In genomic region chr11:122097419-122098001, GRCh38 we compare ENCODE assay signal across 8 cellular contexts. TPM values are rescaled to one million over a fixed set of nuclear protein-coding genes. Genes with fewer than 3 reads are reported as not detected.
DNase-seq lines count a peak whose midpoint lies in the region; ATAC-seq and TF ChIP-seq lines count a peak whose summit lies in the region.

No MANE protein-coding gene starts in this region.

- H3K27me3 Mint-ChIP-seq in activated CD8-positive, alpha-beta memory T cell treated with anti-CD3 and anti-CD28 coated beads, Interleukin-2, amount 10 ng/mL, durations not matched to agents 7 days and 5 days: peaks cover 26% of the 10 kb centered on the region

- peaks cover 1% of the 10 kb centered on the region for H3K36me3 Mint-ChIP-seq in activated CD8-positive, alpha-beta memory T cell treated with anti-CD3 and anti-CD28 coated beads, Interleukin-2, amount 10 ng/mL, durations not matched to agents 7 days and 5 days

- ATAC-seq in activated CD8-positive, alpha-beta memory T cell treated with anti-CD3 and anti-CD28 coated beads, Interleukin-2, amount 10 ng/mL, durations not matched to agents 7 days and 5 days: no peak
- no peak for ATAC-seq in HG03439 (IDR thresholded peaks at IDR 0.05; ENCODE audit: unreplicated experiment)

- no peak overlapping the region for H3K27ac Mint-ChIP-seq in activated CD8-positive, alpha-beta memory T cell treated with anti-CD3 and anti-CD28 coated beads, Interleukin-2, amount 10 ng/mL, durations not matched to agents 7 days and 5 days

- CTCF ChIA-PET in activated CD8-positive, alpha-beta memory T cell treated with anti-CD3 and anti-CD28 coated beads, Interleukin-2, amount 10 ng/mL, durations not matched to agents 7 days and 5 days (lab: Charles Lee): no interaction called here

- H3K4me3 Mint-ChIP-seq in activated CD8-positive, alpha-beta memory T cell treated with anti-CD3 and anti-CD28 coated beads, Interleukin-2, amount 10 ng/mL, durations not matched to agents 7 days and 5 days: no peak overlapping the region

- TF ChIP-seq CTCF in fibroblast of mammary gland (conservative IDR thresholded peaks at IDR 0.05; ENCODE audit: control insufficient read depth, insufficient read depth, low read depth, low read length): no peak

- H3K9me3 Mint-ChIP-seq in activated CD8-positive, alpha-beta memory T cell treated with anti-CD3 and anti-CD28 coated beads, Interleukin-2, amount 10 ng/mL, durations not matched to agents 7 days and 5 days (ENCODE audit: low read depth): no peaks in the 10 kb centered on the region

- no peaks in the 10 kb centered on the region for H3K4me1 Mint-ChIP-seq in activated CD8-positive, alpha-beta memory T cell treated with anti-CD3 and anti-CD28 coated beads, Interleukin-2, amount 10 ng/mL, durations not matched to agents 7 days and 5 days

- peak overlapping the region; percentile 88 for H3K4me3 ChIP-seq in fibroblast of mammary gland (ENCODE audit: control insufficient read depth, low read depth, low read length)

- DNase-seq in EL: peak; percentile 69
- peak; percentile 65 for DNase-seq in fibroblast of mammary gland (ENCODE audit: low read depth)
- DNase-seq in retina: peak; percentile 80
- no peak for DNase-seq in RKO (ENCODE audit: low spot score)
- DNase-seq in activated CD8-positive, alpha-beta memory T cell treated with anti-CD3 and anti-CD28 coated beads, Interleukin-2, amount 10 ng/mL, durations not matched to agents 7 days and 5 days: no peak
- DNase-seq in cerebellar cortex (ENCODE audit: low spot score): no peak

TF ChIP-seq in PFSK-1, 5 proteins besides CTCF, POLR2A, EP300 and RAD21:
- TF ChIP-seq FOXP2 (optimal IDR thresholded peaks at IDR 0.05; ENCODE audit: borderline replicate concordance, extremely low read depth, extremely low read length, insufficient read depth) (no peak), TAF1 (IDR thresholded peaks at IDR 0.05; ENCODE audit: borderline replicate concordance, insufficient read depth, low read length) (0 out of 2 replicates have a peak, but pooled peaks have one; percentile 58), SIN3A (IDR thresholded peaks at IDR 0.05; ENCODE audit: borderline replicate concordance, insufficient read depth, low read length) (peak; percentile 41; the same call in 1 of the 2 replicates), REST (IDR thresholded peaks at IDR 0.05; ENCODE audit: insufficient read depth in 1 of 2, low read depth in 2 of 2, low read length in 2 of 2) (peak in 1 of 2 experiments; percentile 11; a peak in 1 of 4 replicates), POLR2AphosphoS5 (IDR thresholded peaks at IDR 0.05; ENCODE audit: low read depth, low read length) (peak; percentile 69; the same call in 1 of the 2 replicates)

RNA-seq across cellular contexts. Expression of gene BLID, which starts 18.5 kb away (rescaled TPM):
- not detected for polyA plus RNA-seq in PFSK-1 (2012; ENCODE audit: insufficient read length, low read depth)
- total RNA-seq in activated CD8-positive, alpha-beta memory T cell treated with anti-CD3 and anti-CD28 coated beads, Interleukin-2, amount 10 ng/mL, durations not matched to agents 7 days and 5 days: not detected

Comparison
In these comparisons a context has a peak if more than half of its experiments do, and no peak if none do; other contexts are left out.
1. DNase-seq: peak in EL (single experiment), fibroblast of mammary gland (single experiment) and retina (single experiment); none in RKO (single experiment), activated CD8-positive, alpha-beta memory T cell treated with anti-CD3 and anti-CD28 coated beads, Interleukin-2, amount 10 ng/mL, durations not matched to agents 7 days and 5 days (single experiment) and cerebellar cortex (single experiment).